ENCODE assay signal across 8 cellular contexts in the genomic region with DNA sequence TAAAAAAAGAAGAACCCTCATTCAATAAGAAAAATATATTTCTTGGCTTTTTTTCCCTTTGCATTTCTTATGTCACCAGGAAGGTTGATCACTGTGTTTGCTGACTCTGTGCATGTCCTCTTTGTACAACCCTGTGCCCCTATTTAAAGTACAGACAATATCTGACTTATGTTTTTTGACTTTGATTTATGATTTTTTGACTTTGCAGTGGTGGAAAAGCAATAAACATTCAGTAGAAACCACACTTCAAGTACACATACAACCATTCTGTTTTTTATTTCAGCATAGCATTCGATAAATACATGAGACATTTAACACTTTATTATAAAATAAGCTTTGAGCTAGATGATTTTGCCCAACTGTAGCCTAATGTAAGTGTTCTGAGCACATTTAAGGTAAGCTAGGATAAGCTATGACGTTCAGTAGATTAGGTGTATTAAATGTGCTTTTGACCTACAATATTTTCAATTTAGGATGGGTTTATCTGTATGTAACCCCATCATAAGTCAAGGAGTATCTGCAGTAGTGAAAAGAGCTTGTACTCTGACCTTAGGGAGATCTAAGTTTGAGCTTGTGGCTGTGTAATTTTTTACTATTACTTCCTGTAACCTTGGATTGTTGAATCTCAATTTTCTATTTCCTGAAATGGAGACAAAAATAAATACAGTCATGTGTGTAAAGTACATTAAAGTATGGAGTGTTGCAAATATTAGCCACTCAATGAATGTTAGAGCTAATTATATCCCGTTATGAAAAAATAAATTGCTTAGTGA. TPM values are rescaled to one million over a fixed set of nuclear protein-coding genes. Genes with fewer than 3 reads are reported as not detected.
DNase-seq lines count a peak whose midpoint lies in the region; ATAC-seq and TF ChIP-seq lines count a peak whose summit lies in the region.

No MANE protein-coding gene starts in this region.

- peaks cover 13% of the 10 kb centered on the region for H3K36me3 Mint-ChIP-seq in activated naive CD4-positive, alpha-beta T cell treated with anti-CD3 and anti-CD28 coated beads, Interleukin-2, amount 50 U/mL, for 24 hours
- peaks cover 11% of the 10 kb centered on the region for H3K36me3 Mint-ChIP-seq in activated T-helper 2 cell treated with anti-CD3 and anti-CD28 coated beads, Interferon-gamma antibody, Interleukin-2, Interleukin-4, amounts not matched to agents 10 μg/mL and 5 μg/mL and 100 μg/mL, durations not matched to agents 14 hours and 24 hours and 36 hours (ENCODE audit: low read depth)
- H3K36me3 Mint-ChIP-seq in glutamatergic neuron (ENCODE audit: unreplicated experiment): no peaks in the 10 kb centered on the region

- no peak for ATAC-seq in upper lobe of right lung

- H3K9me3 ChIP-seq in upper lobe of right lung: no peaks in the 10 kb centered on the region

- no peak for TF ChIP-seq POLR2A in lower leg skin (IDR thresholded peaks at IDR 0.05)

- peaks cover 66% of the 10 kb centered on the region for H3K4me1 Mint-ChIP-seq in activated naive CD4-positive, alpha-beta T cell treated with anti-CD3 and anti-CD28 coated beads, Interleukin-2, amount 50 U/mL, for 24 hours
- peaks cover 30% of the 10 kb centered on the region for H3K4me1 Mint-ChIP-seq in activated T-helper 2 cell treated with anti-CD3 and anti-CD28 coated beads, Interferon-gamma antibody, Interleukin-2, Interleukin-4, amounts not matched to agents 10 μg/mL and 5 μg/mL and 100 μg/mL, durations not matched to agents 14 hours and 24 hours and 36 hours (ENCODE audit: low read depth)
- H3K4me1 Mint-ChIP-seq in glutamatergic neuron (ENCODE audit: low read depth, unreplicated experiment): peaks cover 4% of the 10 kb centered on the region

- H3K4me1 ChIP-seq in upper lobe of right lung: peaks cover 23% of the 10 kb centered on the region

- peak overlapping the region; percentile 100 for H3K27ac Mint-ChIP-seq in activated naive CD4-positive, alpha-beta T cell treated with anti-CD3 and anti-CD28 coated beads, Interleukin-2, amount 50 U/mL, for 24 hours
- H3K27ac Mint-ChIP-seq in activated T-helper 2 cell treated with anti-CD3 and anti-CD28 coated beads, Interferon-gamma antibody, Interleukin-2, Interleukin-4, amounts not matched to agents 10 μg/mL and 5 μg/mL and 100 μg/mL, durations not matched to agents 14 hours and 24 hours and 36 hours: peak overlapping the region; percentile 97
- no peak overlapping the region for H3K27ac Mint-ChIP-seq in glutamatergic neuron (ENCODE audit: unreplicated experiment)

- DNase-seq in activated naive CD4-positive, alpha-beta T cell treated with anti-CD3 and anti-CD28 coated beads, Interleukin-2, amount 50 U/mL, for 16 hours: no peak
- no peak for DNase-seq in activated T-helper 2 cell treated with anti-CD3 and anti-CD28 coated beads, Interferon-gamma antibody, Interleukin-2, Interleukin-4, amounts not matched to agents 10 μg/mL and 5 μg/mL and 100 μg/mL, durations not matched to agents 14 hours and 24 hours and 36 hours (ENCODE audit: low spot score)
- DNase-seq in lower leg skin (ENCODE audit: low spot score in 2 of 2) (no peak), upper lobe of right lung (no peak), DMS153 (lab: John Stamatoyannopoulos, UW) (no peak), NOMO-1 treated with dmso at 0.1 percent for 144 hours (lab: John Stamatoyannopoulos, UW; ENCODE audit: unreplicated experiment) (no peak), glutamatergic neuron (no peak)

- H3K36me3 ChIP-seq in upper lobe of right lung: peaks cover under 1% of the 10 kb centered on the region

- no peaks in the 10 kb centered on the region for H3K27me3 Mint-ChIP-seq in activated naive CD4-positive, alpha-beta T cell treated with anti-CD3 and anti-CD28 coated beads, Interleukin-2, amount 50 U/mL, for 24 hours
- H3K27me3 Mint-ChIP-seq in activated T-helper 2 cell treated with anti-CD3 and anti-CD28 coated beads, Interferon-gamma antibody, Interleukin-2, Interleukin-4, amounts not matched to agents 10 μg/mL and 5 μg/mL and 100 μg/mL, durations not matched to agents 14 hours and 24 hours and 36 hours (ENCODE audit: low read depth): no peaks in the 10 kb centered on the region
- peaks cover 4% of the 10 kb centered on the region for H3K27me3 Mint-ChIP-seq in glutamatergic neuron (ENCODE audit: unreplicated experiment)

- intact Hi-C loops in activated T-helper 2 cell treated with anti-CD3 and anti-CD28 coated beads, Interferon-gamma antibody, Interleukin-2, Interleukin-4, amounts not matched to agents 10 μg/mL and 5 μg/mL and 100 μg/mL, durations not matched to agents 14 hours and 24 hours and 36 hours (cut with micrococcal nuclease): no loop called here
- intact Hi-C loops in lower leg skin (cut with DNase I; ENCODE audit: low total_unique reads) (no loop called here), upper lobe of right lung (cut with DNase I) (no loop called here)

- peak overlapping the region; percentile 100 for H3K4me3 Mint-ChIP-seq in activated naive CD4-positive, alpha-beta T cell treated with anti-CD3 and anti-CD28 coated beads, Interleukin-2, amount 50 U/mL, for 24 hours
- peak overlapping the region; percentile 92 for H3K4me3 Mint-ChIP-seq in activated T-helper 2 cell treated with anti-CD3 and anti-CD28 coated beads, Interferon-gamma antibody, Interleukin-2, Interleukin-4, amounts not matched to agents 10 μg/mL and 5 μg/mL and 100 μg/mL, durations not matched to agents 14 hours and 24 hours and 36 hours (ENCODE audit: low read depth)
- H3K4me3 Mint-ChIP-seq in glutamatergic neuron (ENCODE audit: unreplicated experiment): no peak overlapping the region

- no peaks in the 10 kb centered on the region for H3K9me3 Mint-ChIP-seq in activated naive CD4-positive, alpha-beta T cell treated with anti-CD3 and anti-CD28 coated beads, Interleukin-2, amount 50 U/mL, for 24 hours
- H3K9me3 Mint-ChIP-seq in activated T-helper 2 cell treated with anti-CD3 and anti-CD28 coated beads, Interferon-gamma antibody, Interleukin-2, Interleukin-4, amounts not matched to agents 10 μg/mL and 5 μg/mL and 100 μg/mL, durations not matched to agents 14 hours and 24 hours and 36 hours: no peaks in the 10 kb centered on the region
- H3K9me3 Mint-ChIP-seq in glutamatergic neuron (ENCODE audit: unreplicated experiment): no peaks in the 10 kb centered on the region

- 38 to 53% methylated on average over 3 of the region's 3 CpGs for WGBS in lower leg skin, 2 donors

- H3K4me3 ChIP-seq in lower leg skin (ENCODE audit: low read depth, poor library complexity, severe bottlenecking): peak overlapping the region; percentile 73
- H3K4me3 ChIP-seq in upper lobe of right lung: peak overlapping the region; percentile 82

- no peaks in the 10 kb centered on the region for H3K27me3 ChIP-seq in upper lobe of right lung

- no peak for TF ChIP-seq CTCF in lower leg skin (IDR thresholded peaks at IDR 0.05)
- no peak for TF ChIP-seq CTCF in upper lobe of right lung (IDR thresholded peaks at IDR 0.05)
- no peak for TF ChIP-seq CTCF in glutamatergic neuron (IDR thresholded peaks at IDR 0.05; ENCODE audit: partially characterized antibody, unreplicated experiment)

- H3K27ac ChIP-seq in upper lobe of right lung: peak overlapping the region; percentile 99

RNA-seq across cellular contexts. Expression of a gene that starts 1.2 kb away (rescaled TPM):
- total RNA-seq in activated T-helper 2 cell treated with anti-CD3 and anti-CD28 coated beads, Interferon-gamma antibody, Interleukin-2, Interleukin-4, amounts not matched to agents 10 μg/mL and 5 μg/mL and 100 μg/mL, durations not matched to agents 14 hours and 24 hours and 36 hours: 3.6 and 4.8 TPM in 2 replicates
- total RNA-seq in lower leg skin: 1 to 10 TPM; 6.1 to 8.0 (median 7.1) TPM
- total RNA-seq in upper lobe of right lung: 12.8 TPM
- 1.3 TPM for total RNA-seq in glutamatergic neuron (ENCODE audit: unreplicated experiment)

RNA-seq across cellular contexts. Expression of a gene that starts 16.3 kb away (rescaled TPM):
- total RNA-seq in activated T-helper 2 cell treated with anti-CD3 and anti-CD28 coated beads, Interferon-gamma antibody, Interleukin-2, Interleukin-4, amounts not matched to agents 10 μg/mL and 5 μg/mL and 100 μg/mL, durations not matched to agents 14 hours and 24 hours and 36 hours: 50.2 and 50.5 TPM in 2 replicates
- total RNA-seq in lower leg skin (1 to 10 TPM in 2 of 4 donors, under 1 TPM in 1, not detected in 1; 0.37 to 1.2 (median 1.1) TPM), upper lobe of right lung (12.0 TPM), glutamatergic neuron (ENCODE audit: unreplicated experiment) (37.2 TPM)
